ENCODE assay signal across 17 cellular contexts in genomic region chr11:47997063-47998053, GRCh38. TPM values are rescaled to one million over a fixed set of nuclear protein-coding genes. Genes with fewer than 3 reads are reported as not detected.
DNase-seq lines count a peak whose midpoint lies in the region; ATAC-seq, FAIRE-seq and TF ChIP-seq lines count a peak whose summit lies in the region.
"Had no signal": no experiment of that assay in that cellular context is flagged by ENCODE, and none has a peak within 500 bp of the region (broad histone marks: within the 10 kb centered on the region; RNA-seq: fewer than 3 reads in every experiment).

No MANE protein-coding gene starts in this region.

- H2AFZ ChIP-seq in PC-3 (ENCODE audit: low read length), result no peak overlapping the region

- POLR2A ChIA-PET in Panc1 (lab: Charles Lee) (interaction anchor here (0.6 kb wide), 2 partner anchors 139 to 260 kb away, joined by 3 to 4 read pairs; no protein-coding TSS in a partner anchor), PC-3 (lab: Charles Lee; ENCODE audit: unreplicated experiment) (no interaction called here)

- H3K9me3 ChIP-seq in Panc1 (ENCODE audit: control insufficient read depth, insufficient read depth, low read depth, low read length) (no peaks in the 10 kb centered on the region), PC-3 (ENCODE audit: low read length) (no peaks in the 10 kb centered on the region)
- H3K9me3 ChIP-seq: pancreas had no signal

- H3K79me2 ChIP-seq in PC-3 (ENCODE audit: low read length), result peaks cover 88% of the 10 kb centered on the region

- peaks cover 78% of the 10 kb centered on the region for H3K4me1 ChIP-seq in Panc1 (ENCODE audit: control insufficient read depth, insufficient read depth, low read length)
- peaks cover 10% of the 10 kb centered on the region; the same call in 1 of the 2 replicates for H3K4me1 ChIP-seq in PC-3 (ENCODE audit: insufficient read depth, low read length)

- peak overlapping the region; percentile 59 for H3K27ac ChIP-seq in Panc1 (ENCODE audit: low read length)
- H3K27ac ChIP-seq in PC-3 (ENCODE audit: low read length), result no peak overlapping the region

- H3K36me3 ChIP-seq in Panc1 (ENCODE audit: control insufficient read depth, insufficient read depth, low read length), result no peaks in the 10 kb centered on the region
- H3K36me3 ChIP-seq in PC-3 (ENCODE audit: low read depth, low read length), result no peaks in the 10 kb centered on the region
- H3K36me3 ChIP-seq: pancreas had no signal

- in situ Hi-C loops in Panc1 (cut with HindIII; ENCODE audit: low pct_unique_long_range_greater_than_20kb, low sequenced_read_pairs) (no loop called here), GM13976 (cut with MboI; ENCODE audit: low sequenced_read_pairs, unreplicated experiment) (no loop called here)

- peaks cover 76% of the 10 kb centered on the region for H3K4me1 Mint-ChIP-seq in activated T-cell treated with anti-CD3 and anti-CD28 coated beads, Interleukin-2, amount 50 U/mL, for 24 hours (ENCODE audit: low read depth)
- H3K4me1 Mint-ChIP-seq in activated T-cell treated with anti-CD3 and anti-CD28 coated beads, Interleukin-2, amount 50 U/mL, for 72 hours (ENCODE audit: low read depth), result peaks cover 61% of the 10 kb centered on the region
- H3K4me1 Mint-ChIP-seq in stimulated activated effector memory CD8-positive, alpha-beta T cell treated with anti-CD3 and anti-CD28 coated beads, Interleukin-12 subunit alpha, Interleukin-12 subunit beta, amount 100 ng/mL, for 72 hours, result peaks cover 59% of the 10 kb centered on the region

- intact Hi-C loops in Panc1 (cut with micrococcal nuclease; ENCODE audit: unreplicated experiment), result no loop called here
- intact Hi-C loops in PC-3 (cut with micrococcal nuclease), result no loop called here

- TF ChIP-seq POLR2A in GM12892 (IDR thresholded peaks at IDR 0.05; ENCODE audit: low read depth, low read length), result no peak

- H3K4me3 Mint-ChIP-seq in activated T-cell treated with anti-CD3 and anti-CD28 coated beads, Interleukin-2, amount 50 U/mL, for 24 hours, result no peak overlapping the region
- no peak overlapping the region for H3K4me3 Mint-ChIP-seq in activated T-cell treated with anti-CD3 and anti-CD28 coated beads, Interleukin-2, amount 50 U/mL, for 72 hours
- H3K4me3 Mint-ChIP-seq in stimulated activated effector memory CD8-positive, alpha-beta T cell treated with anti-CD3 and anti-CD28 coated beads, Interleukin-12 subunit alpha, Interleukin-12 subunit beta, amount 100 ng/mL, for 72 hours, result no peak overlapping the region

- H3K27me3 Mint-ChIP-seq in activated T-cell treated with anti-CD3 and anti-CD28 coated beads, Interleukin-2, amount 50 U/mL, for 24 hours, result no peaks in the 10 kb centered on the region
- H3K27me3 Mint-ChIP-seq in activated T-cell treated with anti-CD3 and anti-CD28 coated beads, Interleukin-2, amount 50 U/mL, for 72 hours (ENCODE audit: low read depth), result no peaks in the 10 kb centered on the region

- no peak for ATAC-seq in activated T-cell treated with anti-CD3 and anti-CD28 coated beads, Interleukin-2, amount 50 U/mL, for 72 hours (replicated peaks in 1 of 2)
- ATAC-seq in Panc1 (no peak), PC-3 (no peak)
- ATAC-seq in stimulated activated effector memory CD8-positive, alpha-beta T cell treated with anti-CD3 and anti-CD28 coated beads, Interleukin-12 subunit alpha, Interleukin-12 subunit beta, amount 100 ng/mL, for 72 hours, result no peak
- ATAC-seq: pancreas had no signal

- no peak overlapping the region for H3K9ac ChIP-seq in PC-3 (ENCODE audit: low read length)

- DNase-seq in activated T-cell treated with anti-CD3 and anti-CD28 coated beads, Interleukin-2, amount 50 U/mL, for 24 hours, result no peak
- no peak for DNase-seq in activated T-cell treated with anti-CD3 and anti-CD28 coated beads, Interleukin-2, amount 50 U/mL, for 72 hours
- DNase-seq in Panc1 (ENCODE audit: low read depth, low spot score) (no peak), islet precursor cell (peak; percentile 62), GM13976 (ENCODE audit: low spot score) (no peak), PC-3 (no peak), GM12892 (ENCODE audit: insufficient read length) (no peak)
- no peak for DNase-seq in stimulated activated effector memory CD8-positive, alpha-beta T cell treated with anti-CD3 and anti-CD28 coated beads, Interleukin-12 subunit alpha, Interleukin-12 subunit beta, amount 100 ng/mL, for 72 hours (ENCODE audit: low spot score in 2 of 2)
- DNase-seq: activated CD4-positive, alpha-beta T cell treated with anti-CD3 and anti-CD28 coated beads, Interleukin-2, amount 50 U/mL, for 48 hours; activated gamma-delta T cell treated with Interleukin-2 at 50 U/mL for 16 hours; midbrain; NCI-H1930; NCI-H82; pancreas; Right ventricle myocardium superior; small intestine; T1000 had no signal

- no peaks in the 10 kb centered on the region for H3K9me3 Mint-ChIP-seq in activated T-cell treated with anti-CD3 and anti-CD28 coated beads, Interleukin-2, amount 50 U/mL, for 24 hours
- H3K9me3 Mint-ChIP-seq in activated T-cell treated with anti-CD3 and anti-CD28 coated beads, Interleukin-2, amount 50 U/mL, for 72 hours, result no peaks in the 10 kb centered on the region
- H3K9me3 Mint-ChIP-seq in stimulated activated effector memory CD8-positive, alpha-beta T cell treated with anti-CD3 and anti-CD28 coated beads, Interleukin-12 subunit alpha, Interleukin-12 subunit beta, amount 100 ng/mL, for 72 hours, result no peaks in the 10 kb centered on the region

- CTCF ChIA-PET in Panc1 (lab: Charles Lee) (no interaction called here), PC-3 (lab: Charles Lee) (interaction anchor here (0.6 kb wide), 1 partner anchor 30 kb away, joined by 8 read pairs; no protein-coding TSS in a partner anchor)

- TF ChIP-seq CTCF in Panc1 (IDR thresholded peaks at IDR 0.05), result no peak
- no peak for TF ChIP-seq CTCF in GM13976 (IDR thresholded peaks at IDR 0.05; ENCODE audit: borderline replicate concordance, control extremely low read depth, extremely low read depth, insufficient read depth, missing control alignments)
- TF ChIP-seq CTCF in PC-3 (conservative IDR thresholded peaks at IDR 0.05; ENCODE audit: low read depth, low read length), result no peak

- H3K27ac Mint-ChIP-seq in activated T-cell treated with anti-CD3 and anti-CD28 coated beads, Interleukin-2, amount 50 U/mL, for 24 hours, result peak overlapping the region; percentile 34
- H3K27ac Mint-ChIP-seq in activated T-cell treated with anti-CD3 and anti-CD28 coated beads, Interleukin-2, amount 50 U/mL, for 72 hours, result no peak overlapping the region
- H3K27ac Mint-ChIP-seq in stimulated activated effector memory CD8-positive, alpha-beta T cell treated with anti-CD3 and anti-CD28 coated beads, Interleukin-12 subunit alpha, Interleukin-12 subunit beta, amount 100 ng/mL, for 72 hours, result peak overlapping the region; percentile 96

- peaks cover 14% of the 10 kb centered on the region for H3K36me3 Mint-ChIP-seq in activated T-cell treated with anti-CD3 and anti-CD28 coated beads, Interleukin-2, amount 50 U/mL, for 24 hours (ENCODE audit: low read depth)
- H3K36me3 Mint-ChIP-seq in activated T-cell treated with anti-CD3 and anti-CD28 coated beads, Interleukin-2, amount 50 U/mL, for 72 hours (ENCODE audit: insufficient read depth in 2 of 2), result no peaks in the 10 kb centered on the region
- peaks cover 19% of the 10 kb centered on the region for H3K36me3 Mint-ChIP-seq in stimulated activated effector memory CD8-positive, alpha-beta T cell treated with anti-CD3 and anti-CD28 coated beads, Interleukin-12 subunit alpha, Interleukin-12 subunit beta, amount 100 ng/mL, for 72 hours

- no peaks in the 10 kb centered on the region for H4K20me1 ChIP-seq in PC-3 (ENCODE audit: low read length)

- H3K4me3 ChIP-seq in Panc1 (ENCODE audit: low read depth in 2 of 2, low read length in 2 of 2), result no peak overlapping the region
- no peak overlapping the region for H3K4me3 ChIP-seq in PC-3 (ENCODE audit: low read length)
- H3K4me3 ChIP-seq: pancreas had no signal

- no peak for FAIRE-seq in GM12892 (lab: Jason Lieb, UNC)
- FAIRE-seq: pancreas, small intestine had no signal

- no peaks in the 10 kb centered on the region for H3F3A ChIP-seq in PC-3 (ENCODE audit: low read length, unreplicated experiment)

- H3K4me2 ChIP-seq in PC-3 (ENCODE audit: low read length), result no peak overlapping the region

- BruUV-seq in Panc1 (replicated peaks; lab: Mats Ljungman, UMichigan) (TSS peak; percentile 5), PC-3 (replicated peaks; lab: Mats Ljungman, UMichigan) (no TSS peak)

- no peaks in the 10 kb centered on the region for H3K9me2 ChIP-seq in PC-3 (replicated peaks; ENCODE audit: low read length)

- no peaks in the 10 kb centered on the region for H3K27me3 ChIP-seq in Panc1 (ENCODE audit: control insufficient read depth, insufficient read depth, low read length)
- H3K27me3 ChIP-seq in PC-3 (ENCODE audit: low read length), result no peaks in the 10 kb centered on the region
- H3K27me3 ChIP-seq: pancreas had no signal

RNA-seq across cellular contexts. Expression of gene PTPRJ, which starts 17.0 kb away (rescaled TPM):
- total RNA-seq in activated T-cell treated with anti-CD3 and anti-CD28 coated beads, Interleukin-2, amount 50 U/mL, for 72 hours, result 10 to 100 TPM; 36.6 to 50.6 TPM
- total RNA-seq in Panc1 (2021; ENCODE audit: unreplicated experiment) (73.6 TPM), PC-3 (2014; rRNA removed) (10.5 and 12.8 TPM in 2 replicates)
- 22.0 TPM for polyA plus RNA-seq in Panc1 (2012; ENCODE audit: insufficient read length)
- polyA plus RNA-seq in GM12892 (2012; ENCODE audit: missing spikeins), result 6.9 TPM
